In genomic region chr12:47767197-47767724, GRCh38 we compare ENCODE assay signal across 8 cellular contexts. TPM values are rescaled to one million over a fixed set of nuclear protein-coding genes. Genes with fewer than 3 reads are reported as not detected.
DNase-seq lines count a peak whose midpoint lies in the region; ATAC-seq and TF ChIP-seq lines count a peak whose summit lies in the region.

No MANE protein-coding gene starts in this region.

- H3K4me3 ChIP-seq in GM12864 (ENCODE audit: low read depth, low read length) (no peak overlapping the region), astrocyte of the spinal cord (ENCODE audit: low read depth, low read length) (no peak overlapping the region)

- H3K27ac Mint-ChIP-seq in T-helper 2 cell treated with Interferon-gamma antibody and Interleukin-4, amounts not matched to agents 5 μg/mL and 100 μg/mL, for 36 hours, result no peak overlapping the region

- peaks cover 3% of the 10 kb centered on the region for H3K4me1 Mint-ChIP-seq in T-helper 2 cell treated with Interferon-gamma antibody and Interleukin-4, amounts not matched to agents 5 μg/mL and 100 μg/mL, for 36 hours (ENCODE audit: low read depth)

- in situ Hi-C loops in astrocyte of the spinal cord (cut with HindIII; ENCODE audit: low sequenced_read_pairs), result no loop called here

- peaks cover 12% of the 10 kb centered on the region for H3K27me3 Mint-ChIP-seq in T-helper 2 cell treated with Interferon-gamma antibody and Interleukin-4, amounts not matched to agents 5 μg/mL and 100 μg/mL, for 36 hours (ENCODE audit: low read depth)

- DNase-seq in GM12864 (ENCODE audit: low read depth) (peak; percentile 55), KG1 (lab: John Stamatoyannopoulos, UW) (peak; percentile 45), astrocyte of the spinal cord (ENCODE audit: low read depth, low spot score) (no peak), left lobe of liver (ENCODE audit: low spot score) (peak; percentile 62), middle frontal gyrus (ENCODE audit: extremely low spot score, low spot score) (no peak)
- DNase-seq in T-helper 2 cell treated with Interferon-gamma antibody and Interleukin-4, amounts not matched to agents 5 μg/mL and 100 μg/mL, for 36 hours (ENCODE audit: low spot score), result peak; percentile 46
- DNase-seq in stimulated activated CD8-positive, alpha-beta memory T cell treated with anti-CD3 and anti-CD28 coated beads, Interleukin-15, amount 100 ng/mL, for 48 hours (ENCODE audit: low read depth in 2 of 2), result peak; percentile 49 to 54

- TF ChIP-seq CTCF in GM12864 (IDR thresholded peaks at IDR 0.05; ENCODE audit: low read depth, low read length, missing control alignments) (peak; percentile 62), astrocyte of the spinal cord (IDR thresholded peaks at IDR 0.05; ENCODE audit: low read depth, low read length) (peak; percentile 55)

- H3K4me3 Mint-ChIP-seq in T-helper 2 cell treated with Interferon-gamma antibody and Interleukin-4, amounts not matched to agents 5 μg/mL and 100 μg/mL, for 36 hours, result no peak overlapping the region

- ATAC-seq in left lobe of liver (peak; percentile 71), GM21423 (IDR thresholded peaks at IDR 0.05; ENCODE audit: unreplicated experiment) (no peak)

- H3K36me3 Mint-ChIP-seq in T-helper 2 cell treated with Interferon-gamma antibody and Interleukin-4, amounts not matched to agents 5 μg/mL and 100 μg/mL, for 36 hours (ENCODE audit: low read depth), result no peaks in the 10 kb centered on the region

- H3K9me3 Mint-ChIP-seq in T-helper 2 cell treated with Interferon-gamma antibody and Interleukin-4, amounts not matched to agents 5 μg/mL and 100 μg/mL, for 36 hours, result no peaks in the 10 kb centered on the region

RNA-seq across cellular contexts. Expression of gene SLC48A1, which starts 5.8 kb away (rescaled TPM):
- 14.1 TPM for total RNA-seq in left lobe of liver

RNA-seq across cellular contexts. Expression of gene RAPGEF3, which starts 8.6 kb away (rescaled TPM):
- total RNA-seq in left lobe of liver, result 2.1 TPM

RNA-seq across cellular contexts. Expression of gene ENDOU, which starts 42.0 kb away (rescaled TPM):
- not detected for total RNA-seq in left lobe of liver

RNA-seq across cellular contexts. Expression of gene HDAC7, which starts 52.4 kb away (rescaled TPM):
- total RNA-seq in left lobe of liver, result 8.1 TPM

Comparison
In these comparisons a context has a peak if more than half of its experiments do, and no peak if none do; other contexts are left out.
1. DNase-seq: peak in GM12864 (single experiment), KG1 (single experiment), T-helper 2 cell treated with Interferon-gamma antibody and Interleukin-4, amounts not matched to agents 5 μg/mL and 100 μg/mL, for 36 hours (single experiment), left lobe of liver (single experiment) and stimulated activated CD8-positive, alpha-beta memory T cell treated with anti-CD3 and anti-CD28 coated beads, Interleukin-15, amount 100 ng/mL, for 48 hours (2 of 2); none in astrocyte of the spinal cord (single experiment) and middle frontal gyrus (single experiment).